8 cellular contexts compared by ENCODE assay signal in genomic region chr4:173264245-173264959, GRCh38.
DNase-seq lines count a peak whose midpoint lies in the region; ATAC-seq, FAIRE-seq and TF ChIP-seq lines count a peak whose summit lies in the region.

No MANE protein-coding gene starts in this region.

- no peaks in the 10 kb centered on the region; a peak in 1 of 4 replicates for H3K36me3 ChIP-seq in GM12878 (ENCODE audit: control insufficient read depth in 2 of 2, insufficient read depth in 2 of 2, low read length in 1 of 2)
- H3K36me3 ChIP-seq in neural progenitor cell: no peaks in the 10 kb centered on the region

- POLR2A ChIA-PET in GM12878 (lab: Charles Lee): interaction anchor here (1.2 kb wide), 1 partner anchor 15 kb away, joined by 4 read pairs; no protein-coding TSS in a partner anchor

- H3K27ac ChIP-seq in GM12878 (ENCODE audit: control insufficient read depth, insufficient read depth): peak overlapping the region; percentile 35; the same call in 1 of the 2 replicates
- no peak overlapping the region for H3K27ac ChIP-seq in neural progenitor cell

- peaks cover 4% of the 10 kb centered on the region; the same call in 1 of the 2 replicates for H3K4me1 ChIP-seq in GM12878 (ENCODE audit: control insufficient read depth, insufficient read depth, low read length)
- peaks cover 13% of the 10 kb centered on the region for H3K4me1 ChIP-seq in neural progenitor cell

- no peaks in the 10 kb centered on the region for H3F3A ChIP-seq in neural progenitor cell (ENCODE audit: low read depth)

- DNase-seq in AG08395 (ENCODE audit: low spot score) (peak; percentile 36), NCI-H345 treated with DMSO at 0.1 percent for 48 hours (lab: John Stamatoyannopoulos, UW; ENCODE audit: unreplicated experiment) (peak; percentile 80), GM12878 (ENCODE audit: low read depth, low spot score) (no peak), neural progenitor cell (ENCODE audit: low spot score) (peak; percentile 35), NCI-H1048 (lab: John Stamatoyannopoulos, UW) (no peak)

- no peak for TF ChIP-seq POLR2A in GM12878 (IDR thresholded peaks at IDR 0.05; ENCODE audit: low read depth, low read length)

- RAD21 ChIA-PET in GM12878 (lab: Charles Lee; ENCODE audit: unreplicated experiment): interaction anchor here (0.5 to 1.3 kb wide), 6 partner anchors 12 to 247 kb away, joined by 3 read pairs; no protein-coding TSS in a partner anchor

- no peak for TF ChIP-seq RAD21 in GM12878 (IDR thresholded peaks at IDR 0.05; ENCODE audit: insufficient read depth, low read depth, low read length)

- TF ChIP-seq EP300 in GM12878 (IDR thresholded peaks at IDR 0.05; ENCODE audit: borderline replicate concordance in 1 of 2, control insufficient read depth in 1 of 2, low read depth in 2 of 2, low read length in 2 of 2): no peak; a peak in 1 of 4 replicates

- H3K36me3 Mint-ChIP-seq in neural progenitor cell: peaks cover 6% of the 10 kb centered on the region

- peaks cover 12% of the 10 kb centered on the region for H3K4me1 Mint-ChIP-seq in neural progenitor cell

- H3K9me3 Mint-ChIP-seq in neural progenitor cell: no peaks in the 10 kb centered on the region

- H3K79me2 ChIP-seq in GM12878 (ENCODE audit: control insufficient read depth, insufficient read depth, low read length): peaks cover 7% of the 10 kb centered on the region
- peaks cover 54% of the 10 kb centered on the region for H3K79me2 ChIP-seq in neural progenitor cell (ENCODE audit: low read depth)

- no peaks in the 10 kb centered on the region for H3K27me3 ChIP-seq in GM12878 (replicated peaks in 1 of 2; ENCODE audit: control insufficient read depth in 2 of 2, insufficient read depth in 2 of 2, low read length in 1 of 2)
- no peaks in the 10 kb centered on the region for H3K27me3 ChIP-seq in neural progenitor cell

- FAIRE-seq in GM12878 (lab: Jason Lieb, UNC): no peak

- TF ChIP-seq CTCF in GM12878 (IDR thresholded peaks at IDR 0.05 in 2 of 3, conservative IDR thresholded peaks at IDR 0.05 in 1 of 3; ENCODE audit: control insufficient read depth in 2 of 3, extremely low read depth in 1 of 3, insufficient read depth in 1 of 3, low read depth in 3 of 3, low read length in 3 of 3) (no peak), neural progenitor cell (IDR thresholded peaks at IDR 0.05) (no peak)

- H2AFZ ChIP-seq in GM12878 (ENCODE audit: control insufficient read depth, low read depth, low read length): no peak overlapping the region
- H2AFZ ChIP-seq in neural progenitor cell (replicated peaks): no peak overlapping the region

- peak overlapping the region; percentile 32 for H3K27ac Mint-ChIP-seq in neural progenitor cell

- no peak overlapping the region for H3K4me3 ChIP-seq in GM12878
- H3K4me3 ChIP-seq in neural progenitor cell: no peak overlapping the region

- H3K4me3 Mint-ChIP-seq in neural progenitor cell: no peak overlapping the region

- CTCF ChIA-PET in GM12878 (lab: Yijun Ruan, JAX): interaction anchor here (1.0 to 9.1 kb wide), 10 partner anchors 10 to 251 kb away, joined by 3 to 66 read pairs (median 4); partner anchors contain the start of gene GALNT7

- BruUV-seq in GM12878 (replicated peaks; lab: Mats Ljungman, UMichigan): no TSS peak

- no peaks in the 10 kb centered on the region for H4K20me1 ChIP-seq in GM12878 (ENCODE audit: control insufficient read depth, insufficient read depth)
- H4K20me1 ChIP-seq in neural progenitor cell (ENCODE audit: low read depth): peaks cover 6% of the 10 kb centered on the region

- H3K4me2 ChIP-seq in GM12878 (ENCODE audit: control insufficient read depth, insufficient read depth) (peak overlapping the region; percentile 65), neural progenitor cell (peak overlapping the region; percentile 3)

- ATAC-seq in GM18907 (IDR thresholded peaks at IDR 0.05; ENCODE audit: unreplicated experiment) (peak; percentile 95), HG03097 (IDR thresholded peaks at IDR 0.05; ENCODE audit: low FRiP score, unreplicated experiment) (peak; percentile 92), GM12878 (peak; percentile 74)
- ATAC-seq in activated CD4-positive, CD25-positive, alpha-beta regulatory T cell treated with anti-CD3 and anti-CD28 coated beads, Interleukin-2, amount 50 U/mL, for 24 hours: no peak

- in situ Hi-C loops in GM12878 (cut with MboI): no loop called here

- H3K9me3 ChIP-seq in GM12878 (replicated peaks; ENCODE audit: control insufficient read depth, insufficient read depth, low read length): no peaks in the 10 kb centered on the region
- no peaks in the 10 kb centered on the region for H3K9me3 ChIP-seq in neural progenitor cell (ENCODE audit: low read depth)

- WGBS in GM12878 (ENCODE audit: insufficient coverage, insufficient replicate concordance, low lambda C conversion rate, missing lambda C conversion rate): 49% methylated on average over 6 of the region's 6 CpGs

- H3K9ac ChIP-seq in GM12878 (ENCODE audit: control insufficient read depth, insufficient read depth, low read length) (no peak overlapping the region), neural progenitor cell (no peak overlapping the region)

- no peaks in the 10 kb centered on the region for H3K27me3 Mint-ChIP-seq in neural progenitor cell (ENCODE audit: insufficient read depth, low read depth)

- intact Hi-C loops in GM12878 (cut with micrococcal nuclease; ENCODE audit: unreplicated experiment): no loop called here

- SMC1A ChIA-PET in GM12878 (lab: Charles Lee; ENCODE audit: uncharacterized antibody, unreplicated experiment): interaction anchor here (0.9 to 4.7 kb wide), 8 partner anchors 9 to 253 kb away, joined by 3 to 17 read pairs (median 4); no protein-coding TSS in a partner anchor

TF ChIP-seq in GM12878, 131 proteins besides CTCF, POLR2A, EP300 and RAD21:
- peak; percentile 96 for TF ChIP-seq TCF3 (IDR thresholded peaks at IDR 0.05; ENCODE audit: borderline replicate concordance, insufficient read depth, low read depth, low read length)
- TF ChIP-seq TCF12 (IDR thresholded peaks at IDR 0.05; ENCODE audit: low read depth, low read length): peak; percentile 95
- TF ChIP-seq ETV6 (conservative IDR thresholded peaks at IDR 0.05 in 1 of 2, IDR thresholded peaks at IDR 0.05 in 1 of 2; ENCODE audit: borderline replicate concordance in 1 of 2, low read depth in 1 of 2): no peak
- peak; percentile 81 for TF ChIP-seq RUNX3 (IDR thresholded peaks at IDR 0.05; ENCODE audit: low read length)
- no peak for TF ChIP-seq YY1 (IDR thresholded peaks at IDR 0.05; ENCODE audit: low read depth, low read length)
- no peak for TF ChIP-seq JUNB (IDR thresholded peaks at IDR 0.05)
- TF ChIP-seq ATF7 (IDR thresholded peaks at IDR 0.05; ENCODE audit: low read depth): no peak
- TF ChIP-seq EED (IDR thresholded peaks at IDR 0.05; ENCODE audit: low read depth): 0 out of 2 replicates have a peak, but pooled peaks have one; percentile 43

Comparison
In these comparisons a context has a peak if more than half of its experiments do, and no peak if none do; other contexts are left out.
1. DNase-seq: peak in AG08395 (single experiment), NCI-H345 treated with DMSO at 0.1 percent for 48 hours (single experiment) and neural progenitor cell (single experiment); none in GM12878 (single experiment) and NCI-H1048 (single experiment).
2. ATAC-seq: peak in GM18907 (single experiment), HG03097 (single experiment) and GM12878 (single experiment); none in activated CD4-positive, CD25-positive, alpha-beta regulatory T cell treated with anti-CD3 and anti-CD28 coated beads, Interleukin-2, amount 50 U/mL, for 24 hours (0 of 2).